In the genomic region with DNA sequence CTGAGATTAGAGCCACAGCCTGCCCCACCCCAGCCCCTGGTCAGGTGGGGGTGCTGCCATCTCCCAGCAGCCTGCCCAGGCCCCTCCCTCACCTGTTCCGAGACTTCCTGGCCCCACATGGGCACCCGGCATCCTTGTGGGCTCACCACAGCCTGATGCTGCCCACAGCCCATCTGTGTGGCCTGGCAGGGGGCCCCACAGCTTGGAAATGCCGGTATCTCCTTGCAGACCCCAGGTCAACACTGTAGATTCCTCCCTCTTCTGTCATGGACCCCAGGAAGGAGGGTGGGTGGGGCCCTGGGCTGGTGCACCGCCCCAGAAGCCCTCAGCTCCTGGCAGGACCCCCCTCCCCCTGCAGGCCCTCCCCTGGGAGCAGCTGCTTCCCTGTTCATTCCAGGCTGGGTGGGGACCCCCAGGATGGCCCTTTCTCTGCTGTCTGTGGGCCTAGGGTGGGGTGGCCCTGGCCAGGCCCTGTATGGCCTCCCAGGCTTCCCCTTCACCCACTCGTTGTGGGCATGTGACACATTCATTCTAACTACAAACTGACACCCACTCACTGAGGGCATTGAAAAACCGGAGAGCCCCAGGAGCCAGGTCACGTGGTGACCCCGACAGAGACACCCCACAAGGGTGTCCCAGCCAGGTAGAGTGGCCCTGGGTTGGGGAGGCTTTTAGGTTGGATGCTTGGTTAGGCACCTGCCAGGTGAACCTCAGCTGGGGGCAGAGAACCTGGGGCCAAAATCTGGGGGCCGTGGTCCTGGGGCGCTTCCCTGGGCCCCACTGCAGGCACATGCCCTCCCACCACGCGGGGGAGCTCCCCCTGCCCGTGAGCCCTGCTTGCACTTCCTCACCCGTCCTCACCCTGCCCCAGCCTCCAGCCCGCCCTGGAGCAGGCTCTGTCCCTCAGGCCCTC, we compare ENCODE assay signal across 19 cellular contexts. TPM values are rescaled to one million over a fixed set of nuclear protein-coding genes. Genes with fewer than 3 reads are reported as not detected.
DNase-seq lines count a peak whose midpoint lies in the region; ATAC-seq and TF ChIP-seq lines count a peak whose summit lies in the region.
"Had no signal": no experiment of that assay in that cellular context is flagged by ENCODE, and none has a peak within 500 bp of the region (broad histone marks: within the 10 kb centered on the region; RNA-seq: fewer than 3 reads in every experiment).

No MANE protein-coding gene starts in this region.

- H3K9me3 Mint-ChIP-seq in GM23338 (no peaks in the 10 kb centered on the region), WTC11 (no peaks in the 10 kb centered on the region)
- H3K9me3 Mint-ChIP-seq in natural killer cell treated with Interleukin-12 subunit alpha and Interleukin-12 subunit beta and Interleukin-15 and Interleukin-18, amount 100 ng/mL, for 72 hours, result no peaks in the 10 kb centered on the region

- H3K4ac ChIP-seq in trophoblast cell (ENCODE audit: low read depth, low read length), result no peak overlapping the region

- H3K79me2 ChIP-seq in GM23338 (replicated peaks; ENCODE audit: insufficient read depth), result no peaks in the 10 kb centered on the region
- no peaks in the 10 kb centered on the region for H3K79me2 ChIP-seq in trophoblast cell (ENCODE audit: control insufficient read depth, insufficient read depth, low read length, poor library complexity)

- H2BK5ac ChIP-seq in trophoblast cell (ENCODE audit: low read depth, low read length, poor library complexity), result no peak overlapping the region

- H3K36me3 Mint-ChIP-seq in GM23338 (ENCODE audit: low read depth) (no peaks in the 10 kb centered on the region), WTC11 (no peaks in the 10 kb centered on the region)
- no peaks in the 10 kb centered on the region for H3K36me3 Mint-ChIP-seq in natural killer cell treated with Interleukin-12 subunit alpha and Interleukin-12 subunit beta and Interleukin-15 and Interleukin-18, amount 100 ng/mL, for 72 hours

- no peaks in the 10 kb centered on the region; the same call in 2 of the 3 replicates for H3K4me1 Mint-ChIP-seq in GM23338
- H3K4me1 Mint-ChIP-seq in WTC11, result no peaks in the 10 kb centered on the region
- no peaks in the 10 kb centered on the region for H3K4me1 Mint-ChIP-seq in natural killer cell treated with Interleukin-12 subunit alpha and Interleukin-12 subunit beta and Interleukin-15 and Interleukin-18, amount 100 ng/mL, for 72 hours (ENCODE audit: low read depth in 2 of 2)

- H3K9me2 ChIP-seq in GM23338 (ENCODE audit: insufficient read depth), result no peaks in the 10 kb centered on the region
- H3K9me2 ChIP-seq: SK-N-SH had no signal

- H3K18ac ChIP-seq in trophoblast cell (ENCODE audit: low read length), result no peak overlapping the region

- H3K23ac ChIP-seq in trophoblast cell (ENCODE audit: low read length), result no peak overlapping the region

- ATAC-seq in GM23338, result peak; percentile 61
- ATAC-seq in WTC11, result peak; percentile 60; the same call in 1 of the 2 replicates
- ATAC-seq in HG02840 (IDR thresholded peaks at IDR 0.05; ENCODE audit: low FRiP score, unreplicated experiment), result no peak
- ATAC-seq in natural killer cell treated with Interleukin-12 subunit alpha and Interleukin-12 subunit beta and Interleukin-15 and Interleukin-18, amount 100 ng/mL, for 72 hours, result no peak
- ATAC-seq: Panc1 had no signal

- CTCF ChIA-PET in GM10248 (lab: Yijun Ruan, JAX), result interaction anchor here (0.7 kb wide), 1 partner anchor 38 kb away, joined by 3 read pairs; no protein-coding TSS in a partner anchor
- CTCF ChIA-PET in WTC11 (lab: Charles Lee), result interaction anchor here (0.8 to 5.7 kb wide), 13 partner anchors 8 to 125 kb away, joined by 3 to 25 read pairs (median 4); a partner anchor contains a TSS

- no peak overlapping the region for H2AK5ac ChIP-seq in trophoblast cell (ENCODE audit: low read length)

- no peak overlapping the region for H3K9ac ChIP-seq in trophoblast cell (ENCODE audit: low read length)
- H3K9ac ChIP-seq: KMS-11, SK-N-SH had no signal

- H3K4me3 ChIP-seq in GM23338 (no peak overlapping the region), trophoblast cell (ENCODE audit: low read depth, low read length) (peak overlapping the region; percentile 10)
- H3K4me3 ChIP-seq: MG63 had no signal

- H3K79me1 ChIP-seq in trophoblast cell (ENCODE audit: low read length), result no peaks in the 10 kb centered on the region

- H3K4me3 Mint-ChIP-seq in GM23338 (no peak overlapping the region), WTC11 (no peak overlapping the region)
- H3K4me3 Mint-ChIP-seq in natural killer cell treated with Interleukin-12 subunit alpha and Interleukin-12 subunit beta and Interleukin-15 and Interleukin-18, amount 100 ng/mL, for 72 hours, result no peak overlapping the region

- H4K20me1 ChIP-seq in GM23338 (replicated peaks; ENCODE audit: insufficient read depth), result no peaks in the 10 kb centered on the region

- peaks cover 6% of the 10 kb centered on the region for H3K27me3 Mint-ChIP-seq in GM23338 (ENCODE audit: insufficient read depth, low read depth, poor library complexity)
- no peaks in the 10 kb centered on the region for H3K27me3 Mint-ChIP-seq in WTC11 (ENCODE audit: low read depth)
- no peaks in the 10 kb centered on the region for H3K27me3 Mint-ChIP-seq in natural killer cell treated with Interleukin-12 subunit alpha and Interleukin-12 subunit beta and Interleukin-15 and Interleukin-18, amount 100 ng/mL, for 72 hours

- H3F3A ChIP-seq in GM23338 (replicated peaks; ENCODE audit: low read depth), result no peaks in the 10 kb centered on the region

- no peak overlapping the region for H2BK12ac ChIP-seq in trophoblast cell (ENCODE audit: low read length)

- no peak overlapping the region for H3K14ac ChIP-seq in trophoblast cell (ENCODE audit: low read length)

- H3K27ac Mint-ChIP-seq in GM23338 (no peak overlapping the region), WTC11 (no peak overlapping the region)
- no peak overlapping the region for H3K27ac Mint-ChIP-seq in natural killer cell treated with Interleukin-12 subunit alpha and Interleukin-12 subunit beta and Interleukin-15 and Interleukin-18, amount 100 ng/mL, for 72 hours

- H3K27me3 ChIP-seq in GM23338 (ENCODE audit: insufficient read depth), result no peaks in the 10 kb centered on the region
- H3K27me3 ChIP-seq in trophoblast cell (ENCODE audit: insufficient read depth, low read length), result no peaks in the 10 kb centered on the region

- DNase-seq in GM10248 (ENCODE audit: extremely low spot score), result peak; percentile 55
- no peak for DNase-seq in GM23338 (ENCODE audit: low spot score)
- DNase-seq in WTC11 (ENCODE audit: low spot score), result no peak
- DNase-seq in trophoblast cell, result no peak
- no peak for DNase-seq in 8988T
- no peak for DNase-seq in natural killer cell treated with Interleukin-12 subunit alpha and Interleukin-12 subunit beta and Interleukin-15 and Interleukin-18, amount 100 ng/mL, for 72 hours (ENCODE audit: low spot score)
- no peak for DNase-seq in putamen (ENCODE audit: low spot score)
- DNase-seq: MG63, NCI-H1105, NCI-H1694 treated with DMSO at 0.1 percent for 48 hours, NCI-H748 treated with DMSO at 0.1 percent for 48 hours, Right ventricle myocardium superior, SK-N-SH had no signal

- POLR2A ChIA-PET in GM10248 (lab: Yijun Ruan, JAX), result no interaction called here
- POLR2A ChIA-PET in WTC11 (lab: Charles Lee), result no interaction called here

- H3K4me1 ChIP-seq in GM23338 (ENCODE audit: insufficient read depth) (no peaks in the 10 kb centered on the region), trophoblast cell (ENCODE audit: control insufficient read depth in 1 of 2, insufficient read depth in 2 of 2, low read length in 2 of 2) (no peaks in the 10 kb centered on the region)

- no peak overlapping the region for H4K8ac ChIP-seq in trophoblast cell (ENCODE audit: low read depth, low read length)

- no peak overlapping the region for H3K27ac ChIP-seq in GM23338 (ENCODE audit: low read depth)
- no peak overlapping the region for H3K27ac ChIP-seq in trophoblast cell (ENCODE audit: low read depth, low read length)
- H3K27ac ChIP-seq: KMS-11 had no signal

- H2BK120ac ChIP-seq in trophoblast cell (ENCODE audit: insufficient read depth, low read length, poor library complexity), result no peak overlapping the region

- H3K9me3 ChIP-seq in trophoblast cell (ENCODE audit: insufficient read depth, low read depth, low read length), result peaks cover 1% of the 10 kb centered on the region
- H3K9me3 ChIP-seq: MG63, SK-N-SH had no signal

- no CpG with 5 or more reads among the region's 15 CpGs for WGBS in trophoblast cell (ENCODE audit: extremely low coverage, insufficient coverage, insufficient read length)

- no peak overlapping the region for H4K12ac ChIP-seq in trophoblast cell (ENCODE audit: low read depth, low read length)

- H3K4me2 ChIP-seq in GM23338 (no peak overlapping the region), trophoblast cell (ENCODE audit: low read length) (no peak overlapping the region)
- H3K4me2 ChIP-seq: KMS-11, SK-N-SH had no signal

- H3K36me3 ChIP-seq in GM23338 (ENCODE audit: insufficient read depth), result no peaks in the 10 kb centered on the region
- no peaks in the 10 kb centered on the region for H3K36me3 ChIP-seq in trophoblast cell (ENCODE audit: control insufficient read depth in 1 of 2, insufficient read depth in 2 of 2, low read length in 2 of 2)
- H3K36me3 ChIP-seq: MG63 had no signal

- H2AFZ ChIP-seq in GM23338 (peak overlapping the region; percentile 38; the same call in 1 of the 2 replicates), trophoblast cell (ENCODE audit: insufficient read depth, low read length, poor library complexity) (no peak overlapping the region)

- no peak overlapping the region for H4K91ac ChIP-seq in trophoblast cell (ENCODE audit: low read depth, low read length)

- TF ChIP-seq CTCF in GM10248 (IDR thresholded peaks at IDR 0.05; ENCODE audit: control extremely low read depth, extremely low read depth, low read depth, missing control alignments) (no peak), GM23338 (conservative IDR thresholded peaks at IDR 0.05; ENCODE audit: low read depth in 2 of 2) (no peak; a peak in 1 of 4 replicates), WTC11 (IDR thresholded peaks at IDR 0.05) (no peak)

TF ChIP-seq in GM23338, 12 proteins besides CTCF, POLR2A, EP300 and RAD21 (continues in another document):
- TF ChIP-seq JUNB (IDR thresholded peaks at IDR 0.05; ENCODE audit: unreplicated experiment), result no peak
- no peak for TF ChIP-seq STAT1 (IDR thresholded peaks at IDR 0.05; ENCODE audit: unreplicated experiment)
- no peak for TF ChIP-seq NANOG (IDR thresholded peaks at IDR 0.05; ENCODE audit: borderline replicate concordance)
- no peak for TF ChIP-seq EZH2 (IDR thresholded peaks at IDR 0.05; ENCODE audit: low read depth, unreplicated experiment)

TF ChIP-seq in WTC11, 78 proteins besides CTCF, POLR2A, EP300 and RAD21 (continues in another document):
- TF ChIP-seq OVOL2 (CRISPR knock-in tag; IDR thresholded peaks at IDR 0.05; ENCODE audit: borderline replicate concordance) (no peak), NFE2L1 (CRISPR knock-in tag; IDR thresholded peaks at IDR 0.05) (no peak), RELA (CRISPR knock-in tag; IDR thresholded peaks at IDR 0.05; ENCODE audit: borderline replicate concordance) (no peak)

RNA-seq across cellular contexts. Expression of a gene that starts 44.1 kb away (rescaled TPM):
- not detected in 2 replicates for total RNA-seq in GM23338 (2014; rRNA removed; shearing (Covaris generic))
- not detected in 2 replicates for polyA plus RNA-seq in GM23338 (2016; fragmentation: Nextera tagmentation; extraction: Ambion mirVana)
- total RNA-seq in WTC11 (2021), result not detected in 3 replicates
- not detected in 2 replicates for polyA plus RNA-seq in trophoblast cell (2013)
- total RNA-seq in natural killer cell treated with Interleukin-12 subunit alpha and Interleukin-12 subunit beta and Interleukin-15 and Interleukin-18, amount 100 ng/mL, for 72 hours, result under 1 TPM in 1 of 2 donors, not detected in 1; 0.36 TPM
- total RNA-seq: H4; T-helper 1 cell treated with Interleukin-12 subunit alpha and Interleukin-12 subunit beta and Interleukin-4 antibody, amounts not matched to agents 30 ng/mL and 1 ng/mL, for 36 hours had no signal
- polyA plus RNA-seq: AG04450 had no signal

Comparison
In these comparisons a context has a peak if more than half of its experiments do, and no peak if none do; other contexts are left out.
1. ATAC-seq: peak in GM23338 (single experiment) and WTC11 (single experiment); none in HG02840 (single experiment) and natural killer cell treated with Interleukin-12 subunit alpha and Interleukin-12 subunit beta and Interleukin-15 and Interleukin-18, amount 100 ng/mL, for 72 hours (0 of 2).